In the genomic region with DNA sequence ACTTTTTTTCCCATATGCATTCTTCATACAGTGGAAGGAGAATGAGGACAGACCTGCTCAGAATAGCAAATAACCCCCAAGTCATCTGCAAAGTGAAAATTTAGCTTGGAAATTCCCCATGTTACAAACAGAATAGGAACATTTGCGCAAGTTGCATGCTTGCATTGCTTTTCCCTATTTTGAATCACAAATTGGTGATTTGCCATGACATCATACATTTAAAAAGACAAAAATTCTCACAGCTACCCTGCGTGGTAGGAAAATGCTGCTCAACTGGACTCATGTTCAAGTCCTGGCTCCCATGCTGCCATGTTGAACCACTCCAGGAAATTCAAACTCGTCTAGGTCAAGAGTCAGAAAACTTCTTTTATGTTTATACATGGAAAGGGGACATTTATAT, we compare ENCODE assay signal across 11 cellular contexts.
"Had no signal": no experiment of that assay in that cellular context is flagged by ENCODE, and none has a peak within 500 bp of the region (broad histone marks: within the 10 kb centered on the region; RNA-seq: fewer than 3 reads in every experiment).

No MANE protein-coding gene starts in this region.

- H2AFZ ChIP-seq: GM23248, GM23338 had no signal

- FAIRE-seq: H1, H54 had no signal

- H3K9ac ChIP-seq: GM23248 had no signal

- DNase-seq: GM23248, GOT3, H7, H9, HCEC 1CT, HFFc6 had no signal

- H3K27ac ChIP-seq: GM23248 had no signal

- ATAC-seq: GM23338, HCT116 had no signal

- H3K4me2 ChIP-seq: GM23338 had no signal

- H3K9me3 ChIP-seq: HAP-1 had no signal

- H3K4me1 ChIP-seq: HAP-1 had no signal

- H3K36me3 ChIP-seq: HAP-1 had no signal

- H3K4me3 ChIP-seq: GM23248, GM23338, HAP-1 had no signal
